28 cellular contexts compared by ENCODE assay signal in the genomic region with DNA sequence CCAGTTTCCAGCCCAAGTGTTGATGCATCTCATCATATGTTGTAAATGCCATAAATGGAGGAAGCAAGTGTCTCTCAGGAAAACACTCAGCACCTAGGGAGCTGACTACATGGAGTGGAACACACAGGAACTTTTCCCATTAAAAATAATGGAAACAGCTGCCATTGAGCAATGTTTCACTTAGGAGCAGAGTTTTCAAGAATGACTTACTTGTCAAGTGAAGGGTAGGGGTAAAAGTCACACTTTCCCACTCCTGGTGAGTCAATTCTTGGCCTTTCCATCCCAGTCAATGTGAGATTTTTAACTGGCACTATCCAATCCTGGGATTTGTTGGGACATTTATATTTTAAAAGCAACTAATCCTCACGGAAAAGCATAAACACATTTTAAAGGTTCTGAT.
"Had no signal": no experiment of that assay in that cellular context is flagged by ENCODE, and none has a peak within 500 bp of the region (broad histone marks: within the 10 kb centered on the region; RNA-seq: fewer than 3 reads in every experiment).

No MANE protein-coding gene starts in this region.

- H3K9me3 ChIP-seq: breast epithelium, Peyer's patch, SJCRH30 had no signal

- H3K36me3 Mint-ChIP-seq: activated naive CD4-positive, alpha-beta T cell treated with anti-CD3 and anti-CD28 coated beads, Interleukin-2, amount 50 U/mL, for 24 hours; WTC11 had no signal

- H3K27me3 ChIP-seq: breast epithelium, Peyer's patch, SJCRH30 had no signal

- H3K36me3 ChIP-seq: breast epithelium, Peyer's patch, SJCRH30 had no signal

- H3K4me1 ChIP-seq: Peyer's patch had no signal

- DNase-seq: activated CD4-positive, alpha-beta T cell treated with anti-CD3 and anti-CD28 coated beads for 48 hours; activated CD4-positive, alpha-beta T cell treated with anti-CD3 and anti-CD28 coated beads, Interleukin-2, amount 50 U/mL, for 4 hours; activated CD4-positive, CD25-positive, alpha-beta regulatory T cell treated with anti-CD3 and anti-CD28 coated beads, Interleukin-2, amount 50 U/mL, for 72 hours; activated CD8-positive, alpha-beta memory T cell treated with anti-CD3 and anti-CD28 coated beads, Interleukin-2, amount 50 U/mL, for 48 hours; activated CD8-positive, alpha-beta T cell treated with anti-CD3 and anti-CD28 coated beads, Interleukin-2, amount 10 ng/mL, durations not matched to agents 7 days and 5 days; activated naive CD4-positive, alpha-beta T cell; activated T-cell treated with anti-CD3 and anti-CD28 coated beads, Interleukin-2, amount 50 U/mL, for 1 hour; aorta; caudate nucleus; Karpas-422; NCI-H146; NCI-H1930; NCI-H2107; NCI-H345; NCI-H510A; NCI-H526 treated with DMSO at 0.1 percent for 48 hours; NK-92 treated with Interleukin-12 subunit alpha and Interleukin-12 subunit beta, amount 100 ng/mL, for 24 hours; Peyer's patch; Right ventricle myocardium superior; SW 1271 had no signal

- H3K4me3 ChIP-seq: breast epithelium, K562, Peyer's patch, SJCRH30 had no signal

- H3K27ac Mint-ChIP-seq: activated CD8-positive, alpha-beta T cell treated with anti-CD3 and anti-CD28 coated beads, Interleukin-2, amount 10 ng/mL, durations not matched to agents 7 days and 5 days; activated naive CD4-positive, alpha-beta T cell treated with anti-CD3 and anti-CD28 coated beads, Interleukin-2, amount 50 U/mL, for 24 hours; T-helper 1 cell treated with Interleukin-12 subunit alpha and Interleukin-12 subunit beta and Interleukin-4 antibody, amounts not matched to agents 30 μg/mL and 1 μg/mL, for 36 hours; WTC11 had no signal

- H3K27me3 Mint-ChIP-seq: activated naive CD4-positive, alpha-beta T cell treated with anti-CD3 and anti-CD28 coated beads, Interleukin-2, amount 50 U/mL, for 24 hours had no signal

- H3K4me3 Mint-ChIP-seq: activated CD8-positive, alpha-beta T cell treated with anti-CD3 and anti-CD28 coated beads, Interleukin-2, amount 10 ng/mL, durations not matched to agents 7 days and 5 days; activated naive CD4-positive, alpha-beta T cell treated with anti-CD3 and anti-CD28 coated beads, Interleukin-2, amount 50 U/mL, for 24 hours; T-helper 1 cell treated with Interleukin-12 subunit alpha and Interleukin-12 subunit beta and Interleukin-4 antibody, amounts not matched to agents 30 μg/mL and 1 μg/mL, for 36 hours; WTC11 had no signal

- H3K9me3 Mint-ChIP-seq: activated naive CD4-positive, alpha-beta T cell treated with anti-CD3 and anti-CD28 coated beads, Interleukin-2, amount 50 U/mL, for 24 hours; T-helper 1 cell treated with Interleukin-12 subunit alpha and Interleukin-12 subunit beta and Interleukin-4 antibody, amounts not matched to agents 30 μg/mL and 1 μg/mL, for 36 hours; WTC11 had no signal

- ATAC-seq: activated CD8-positive, alpha-beta T cell treated with anti-CD3 and anti-CD28 coated beads, Interleukin-2, amount 10 ng/mL, durations not matched to agents 7 days and 5 days; K562; SK-N-SH treated with all-trans-retinoic acid at 6 μM for 48 hours; WTC11 had no signal

- H3K27ac ChIP-seq: breast epithelium, Peyer's patch, RWPE1, SJCRH30 had no signal
